In the genomic region with DNA sequence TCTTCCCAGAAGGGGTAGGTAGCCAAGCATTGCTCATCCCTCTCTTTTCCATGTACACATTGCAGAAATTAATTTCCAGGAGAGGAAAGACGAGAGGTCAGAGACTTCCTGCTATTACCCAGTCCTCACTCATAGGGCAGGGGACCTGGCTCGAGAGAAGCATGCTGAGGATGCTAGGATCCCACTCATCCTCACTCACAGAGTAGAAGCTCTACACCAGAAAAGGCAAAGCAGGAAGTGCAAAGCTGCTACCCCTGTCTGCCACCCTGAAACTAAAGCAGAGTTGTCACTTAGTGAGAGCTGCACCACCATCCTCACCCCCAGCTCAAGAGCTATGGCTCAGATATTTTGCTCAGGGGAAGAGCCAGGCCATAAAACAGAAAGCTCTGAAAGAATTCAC, we compare ENCODE assay signal across 15 cellular contexts. TPM values are rescaled to one million over a fixed set of nuclear protein-coding genes. Genes with fewer than 3 reads are reported as not detected.
"Had no signal": no experiment of that assay in that cellular context is flagged by ENCODE, and none has a peak within 500 bp of the region (broad histone marks: within the 10 kb centered on the region; RNA-seq: fewer than 3 reads in every experiment).

No MANE protein-coding gene starts in this region.

- H3K9me3 Mint-ChIP-seq: activated CD4-positive, alpha-beta T cell treated with anti-CD3 and anti-CD28 coated beads, Interleukin-2, amount 10 ng/mL, durations not matched to agents 7 days and 5 days; activated naive CD4-positive, alpha-beta T cell treated with anti-CD3 and anti-CD28 coated beads, Interleukin-2, amount 10 ng/mL, durations not matched to agents 7 days and 5 days; activated T-helper 2 cell treated with anti-CD3 and anti-CD28 coated beads, Interferon-gamma antibody, Interleukin-2, Interleukin-4, amounts not matched to agents 10 μg/mL and 5 μg/mL and 100 μg/mL, durations not matched to agents 14 hours and 24 hours and 36 hours; neural progenitor cell; T-helper 1 cell treated with Interleukin-12 subunit alpha and Interleukin-12 subunit beta and Interleukin-4 antibody, amounts not matched to agents 30 μg/mL and 1 μg/mL, for 36 hours had no signal

- H3K4me3 ChIP-seq: gastroesophageal sphincter, neural progenitor cell, tibial nerve had no signal

- H3K27me3 ChIP-seq: gastroesophageal sphincter, neural progenitor cell, tibial nerve had no signal

- FAIRE-seq: colon, small intestine had no signal

- H3K4me3 Mint-ChIP-seq: activated CD4-positive, alpha-beta T cell treated with anti-CD3 and anti-CD28 coated beads, Interleukin-2, amount 10 ng/mL, durations not matched to agents 7 days and 5 days; activated naive CD4-positive, alpha-beta T cell treated with anti-CD3 and anti-CD28 coated beads, Interleukin-2, amount 10 ng/mL, durations not matched to agents 7 days and 5 days; neural progenitor cell; T-helper 1 cell treated with Interleukin-12 subunit alpha and Interleukin-12 subunit beta and Interleukin-4 antibody, amounts not matched to agents 30 μg/mL and 1 μg/mL, for 36 hours; WTC11 had no signal

- H3K36me3 ChIP-seq: gastroesophageal sphincter, neural progenitor cell, tibial nerve had no signal

- H3K4me2 ChIP-seq: neural progenitor cell had no signal

- H2AFZ ChIP-seq: neural progenitor cell, parathyroid adenoma had no signal

- H3K79me2 ChIP-seq: parathyroid adenoma had no signal

- H3K9ac ChIP-seq: neural progenitor cell, parathyroid adenoma had no signal

- H3K27ac Mint-ChIP-seq: activated CD4-positive, alpha-beta T cell treated with anti-CD3 and anti-CD28 coated beads, Interleukin-2, amount 10 ng/mL, durations not matched to agents 7 days and 5 days; activated naive CD4-positive, alpha-beta T cell treated with anti-CD3 and anti-CD28 coated beads, Interleukin-2, amount 10 ng/mL, durations not matched to agents 7 days and 5 days; activated T-helper 2 cell treated with anti-CD3 and anti-CD28 coated beads, Interferon-gamma antibody, Interleukin-2, Interleukin-4, amounts not matched to agents 10 μg/mL and 5 μg/mL and 100 μg/mL, durations not matched to agents 14 hours and 24 hours and 36 hours; neural progenitor cell; T-helper 1 cell treated with Interleukin-12 subunit alpha and Interleukin-12 subunit beta and Interleukin-4 antibody, amounts not matched to agents 30 μg/mL and 1 μg/mL, for 36 hours; WTC11 had no signal

- H3K36me3 Mint-ChIP-seq: activated naive CD4-positive, alpha-beta T cell treated with anti-CD3 and anti-CD28 coated beads, Interleukin-2, amount 10 ng/mL, durations not matched to agents 7 days and 5 days; neural progenitor cell; WTC11 had no signal

- H3K27ac ChIP-seq: gastroesophageal sphincter, neural progenitor cell, parathyroid adenoma, tibial nerve had no signal

- H3K4me1 ChIP-seq: neural progenitor cell, parathyroid adenoma had no signal

- H3K9me3 ChIP-seq: gastroesophageal sphincter, tibial nerve had no signal

- DNase-seq: activated CD4-positive, alpha-beta T cell treated with anti-CD3 and anti-CD28 coated beads, Interleukin-2, amount 10 ng/mL, durations not matched to agents 7 days and 5 days; activated naive CD4-positive, alpha-beta T cell treated with anti-CD3 and anti-CD28 coated beads, Interleukin-2, amount 10 ng/mL, durations not matched to agents 7 days and 5 days; effector CD4-positive, alpha-beta T cell; retina; small intestine had no signal

- H3K4me1 Mint-ChIP-seq: activated CD4-positive, alpha-beta T cell treated with anti-CD3 and anti-CD28 coated beads, Interleukin-2, amount 10 ng/mL, durations not matched to agents 7 days and 5 days; activated naive CD4-positive, alpha-beta T cell treated with anti-CD3 and anti-CD28 coated beads, Interleukin-2, amount 10 ng/mL, durations not matched to agents 7 days and 5 days; neural progenitor cell; WTC11 had no signal

- ATAC-seq: gastroesophageal sphincter, WTC11 had no signal

RNA-seq across cellular contexts. Expression of a gene that starts 9.9 kb away (rescaled TPM):
- total RNA-seq: activated CD4-positive, alpha-beta T cell treated with anti-CD3 and anti-CD28 coated beads, Interleukin-2, amount 10 ng/mL, durations not matched to agents 7 days and 5 days; cardiac septum; gastroesophageal sphincter; lower leg skin; WTC11 had no signal

RNA-seq across cellular contexts. Expression of a gene that starts 35.1 kb away (rescaled TPM):
- total RNA-seq: activated CD4-positive, alpha-beta T cell treated with anti-CD3 and anti-CD28 coated beads, Interleukin-2, amount 10 ng/mL, durations not matched to agents 7 days and 5 days; activated T-helper 2 cell treated with anti-CD3 and anti-CD28 coated beads, Interferon-gamma antibody, Interleukin-2, Interleukin-4, amounts not matched to agents 10 μg/mL and 5 μg/mL and 100 μg/mL, durations not matched to agents 14 hours and 24 hours and 36 hours; cardiac septum; gastroesophageal sphincter; lower leg skin; tibial nerve; WTC11 had no signal

RNA-seq across cellular contexts. Expression of a gene that starts 54.8 kb away (rescaled TPM):
- total RNA-seq: gastroesophageal sphincter had no signal
